Comparison of ENCODE assay signal across 2 cellular contexts in the genomic region with DNA sequence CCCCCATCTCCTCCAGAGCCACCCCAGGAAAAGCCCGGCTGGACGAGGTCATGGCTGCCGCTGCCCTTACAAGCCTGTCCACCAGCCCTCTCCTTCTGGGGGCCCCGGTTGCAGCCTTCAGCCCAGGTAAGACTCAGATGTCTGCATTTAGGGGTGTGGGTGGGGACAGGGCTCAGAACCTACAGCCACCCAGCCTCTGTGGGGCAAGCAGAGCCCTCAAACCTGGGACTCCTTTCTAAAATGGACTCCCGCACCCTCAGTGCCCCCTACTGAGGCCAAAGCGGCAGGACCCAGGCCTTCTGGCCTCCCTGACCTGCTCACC.
TF ChIP-seq lines count a peak whose summit lies in the region.

No MANE protein-coding gene starts in this region.

TF ChIP-seq in SK-N-SH, 30 proteins besides CTCF, POLR2A, EP300 and RAD21:
- TF ChIP-seq CHD2 (IDR thresholded peaks at IDR 0.05; ENCODE audit: low read length, partially characterized antibody) = no peak
- TF ChIP-seq RCOR1 (IDR thresholded peaks at IDR 0.05; ENCODE audit: low read length) = no peak
- no peak for TF ChIP-seq GABPA (IDR thresholded peaks at IDR 0.05; ENCODE audit: low read depth)
- no peak for TF ChIP-seq NRF1 (IDR thresholded peaks at IDR 0.05; ENCODE audit: low read depth, low read length)
- TF ChIP-seq FOXM1 (IDR thresholded peaks at IDR 0.05; ENCODE audit: low read depth) = no peak
- no peak for TF ChIP-seq REST (IDR thresholded peaks at IDR 0.05; ENCODE audit: low read depth, low read length)
- TF ChIP-seq, protein P1, sequence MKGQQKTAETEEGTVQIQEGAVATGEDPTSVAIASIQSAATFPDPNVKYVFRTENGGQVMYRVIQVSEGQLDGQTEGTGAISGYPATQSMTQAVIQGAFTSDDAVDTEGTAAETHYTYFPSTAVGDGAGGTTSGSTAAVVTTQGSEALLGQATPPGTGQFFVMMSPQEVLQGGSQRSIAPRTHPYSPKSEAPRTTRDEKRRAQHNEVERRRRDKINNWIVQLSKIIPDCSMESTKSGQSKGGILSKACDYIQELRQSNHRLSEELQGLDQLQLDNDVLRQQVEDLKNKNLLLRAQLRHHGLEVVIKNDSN (IDR thresholded peaks at IDR 0.05; ENCODE audit: borderline replicate concordance, low read depth) = no peak
- TF ChIP-seq GATA2 (CRISPR knock-in tag; IDR thresholded peaks at IDR 0.05) = no peak
- no peak for TF ChIP-seq RXRA (IDR thresholded peaks at IDR 0.05; ENCODE audit: borderline replicate concordance, low read depth)
- no peak for TF ChIP-seq TEAD4 (IDR thresholded peaks at IDR 0.05; ENCODE audit: borderline replicate concordance, insufficient read depth)

TF ChIP-seq in SK-N-SH treated with all-trans-retinoic acid at 6 μM for 48 hours, 23 proteins besides CTCF, POLR2A, EP300 and RAD21:
- TF ChIP-seq SNAI2 (CRISPR knock-in tag; IDR thresholded peaks at IDR 0.05) (no peak), ZNF565 (CRISPR knock-in tag; conservative IDR thresholded peaks at IDR 0.05; ENCODE audit: low read depth) (no peak), CSDC2 (CRISPR knock-in tag; IDR thresholded peaks at IDR 0.05) (no peak), PPARA (CRISPR knock-in tag; IDR thresholded peaks at IDR 0.05; ENCODE audit: borderline replicate concordance) (no peak), PATZ1 (CRISPR knock-in tag; IDR thresholded peaks at IDR 0.05; ENCODE audit: borderline replicate concordance) (no peak), ZC3H10 (CRISPR knock-in tag; IDR thresholded peaks at IDR 0.05) (no peak), ESRRG (CRISPR knock-in tag; IDR thresholded peaks at IDR 0.05) (no peak), ZFP3 (CRISPR knock-in tag; IDR thresholded peaks at IDR 0.05) (no peak), TOX (CRISPR knock-in tag; IDR thresholded peaks at IDR 0.05; ENCODE audit: borderline replicate concordance) (no peak), ZNF8 (CRISPR knock-in tag; IDR thresholded peaks at IDR 0.05) (no peak), GLIS3 (CRISPR knock-in tag; IDR thresholded peaks at IDR 0.05) (no peak)
